ENCODE assay signal across 8 cellular contexts in the genomic region with DNA sequence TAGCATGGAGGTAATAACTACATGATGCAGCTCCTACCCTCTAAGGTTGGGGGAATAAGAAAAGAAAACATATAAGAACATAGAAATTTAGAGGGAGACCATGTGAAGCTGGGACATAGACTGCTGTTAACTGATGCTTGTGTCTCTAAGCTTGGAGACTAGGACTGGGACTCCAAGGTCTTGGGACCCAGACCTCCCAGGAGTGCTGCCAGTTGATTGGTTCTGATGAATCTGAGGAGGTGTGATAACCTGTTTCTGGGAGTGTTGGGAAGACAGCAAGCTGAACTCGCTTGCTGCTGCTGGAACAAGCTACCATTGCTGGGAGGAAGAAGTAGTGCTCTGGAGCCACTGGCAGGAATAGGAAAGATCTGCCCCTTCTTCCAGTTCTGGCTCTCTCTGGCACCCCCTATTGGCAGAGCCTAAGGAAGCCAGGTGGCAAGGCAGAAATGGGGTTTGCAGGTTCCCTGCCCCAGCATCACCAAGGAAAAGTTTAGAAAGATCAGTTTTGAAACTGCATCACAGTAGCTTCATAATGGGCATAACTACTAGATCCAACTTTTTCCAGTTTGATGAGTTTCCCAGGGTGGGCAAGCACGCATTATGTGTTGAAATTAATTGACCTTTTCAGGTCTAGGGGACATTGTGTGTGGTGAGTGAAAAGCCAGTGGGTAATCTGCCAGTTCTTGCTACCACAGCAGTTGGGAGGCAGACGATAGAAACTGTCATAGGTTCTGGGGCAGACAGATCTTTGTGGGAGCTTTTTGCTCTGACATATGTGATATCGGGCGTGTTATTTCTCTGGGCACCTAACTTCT.
DNase-seq lines count a peak whose midpoint lies in the region; ATAC-seq lines count a peak whose summit lies in the region.

No MANE protein-coding gene starts in this region.

- peak overlapping the region; percentile 12 for H3K27ac Mint-ChIP-seq in T-helper 1 cell treated with Interleukin-12 subunit alpha and Interleukin-12 subunit beta and Interleukin-4 antibody, amounts not matched to agents 30 μg/mL and 1 μg/mL, for 36 hours

- no peaks in the 10 kb centered on the region for H3K36me3 Mint-ChIP-seq in T-helper 1 cell treated with Interleukin-12 subunit alpha and Interleukin-12 subunit beta and Interleukin-4 antibody, amounts not matched to agents 30 μg/mL and 1 μg/mL, for 36 hours (ENCODE audit: low read depth)

- H3K4me3 Mint-ChIP-seq in T-helper 1 cell treated with Interleukin-12 subunit alpha and Interleukin-12 subunit beta and Interleukin-4 antibody, amounts not matched to agents 30 μg/mL and 1 μg/mL, for 36 hours = no peak overlapping the region

- ATAC-seq in esophagus mucosa (peak; percentile 62), GM19035 (IDR thresholded peaks at IDR 0.05; ENCODE audit: unreplicated experiment) (no peak), GM19452 (IDR thresholded peaks at IDR 0.05; ENCODE audit: unreplicated experiment) (no peak)

- peaks cover 8% of the 10 kb centered on the region for H3K4me1 Mint-ChIP-seq in T-helper 1 cell treated with Interleukin-12 subunit alpha and Interleukin-12 subunit beta and Interleukin-4 antibody, amounts not matched to agents 30 μg/mL and 1 μg/mL, for 36 hours (ENCODE audit: low read depth)

- no peaks in the 10 kb centered on the region for H3K27me3 Mint-ChIP-seq in T-helper 1 cell treated with Interleukin-12 subunit alpha and Interleukin-12 subunit beta and Interleukin-4 antibody, amounts not matched to agents 30 μg/mL and 1 μg/mL, for 36 hours (ENCODE audit: low read depth)

- H3K9me3 Mint-ChIP-seq in T-helper 1 cell treated with Interleukin-12 subunit alpha and Interleukin-12 subunit beta and Interleukin-4 antibody, amounts not matched to agents 30 μg/mL and 1 μg/mL, for 36 hours = no peaks in the 10 kb centered on the region

- DNase-seq in DMS53 (lab: John Stamatoyannopoulos, UW) (peak; percentile 76), HK-2 (ENCODE audit: unreplicated experiment) (peak; percentile 13), cortex of kidney (lab: John Stamatoyannopoulos, UW) (no peak)
- peak; percentile 54 for DNase-seq in stimulated activated CD4-positive, alpha-beta T cell treated with anti-CD3 and anti-CD28 coated beads, Interleukin-15, amount 100 ng/mL, for 24 hours
